In the genomic region with DNA sequence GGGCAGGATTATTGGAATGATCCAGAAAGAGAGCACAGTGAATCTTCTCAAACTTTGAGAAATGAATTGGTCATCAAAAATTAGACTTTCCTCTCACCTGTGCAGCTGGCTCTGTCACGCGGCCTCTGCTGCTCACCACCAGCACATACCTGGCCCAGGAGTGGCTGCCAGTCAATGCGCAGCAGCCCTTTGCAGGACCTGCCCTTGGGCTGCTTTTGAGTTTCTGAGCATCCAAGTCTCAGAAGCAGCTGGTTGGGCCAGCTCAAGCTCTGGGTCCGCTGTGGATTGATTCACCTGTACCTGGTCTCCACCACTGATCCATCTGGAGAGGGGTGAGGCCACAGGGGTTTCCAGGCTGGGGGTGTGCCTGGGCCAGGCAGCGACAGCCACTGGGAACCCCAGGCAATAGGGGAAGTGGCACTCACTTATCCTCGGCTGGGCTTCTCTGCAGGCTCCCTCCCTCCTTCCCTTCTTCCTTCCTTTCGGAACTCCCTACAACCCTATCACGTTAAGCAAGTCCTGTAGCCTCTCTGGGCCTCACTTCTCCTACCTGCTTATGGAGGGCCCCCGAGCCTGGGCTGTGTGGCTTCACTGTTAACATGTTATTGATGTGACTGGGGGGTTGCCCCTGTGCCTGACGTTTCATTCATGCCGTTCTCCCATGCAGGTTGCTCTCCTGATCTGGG, we compare ENCODE assay signal across 20 cellular contexts. TPM values are rescaled to one million over a fixed set of nuclear protein-coding genes. Genes with fewer than 3 reads are reported as not detected.
DNase-seq lines count a peak whose midpoint lies in the region; ATAC-seq, FAIRE-seq and TF ChIP-seq lines count a peak whose summit lies in the region.
"Had no signal": no experiment of that assay in that cellular context is flagged by ENCODE, and none has a peak within 500 bp of the region (broad histone marks: within the 10 kb centered on the region; RNA-seq: fewer than 3 reads in every experiment).

No MANE protein-coding gene starts in this region.

- H3K9me3 ChIP-seq in Peyer's patch (no peaks in the 10 kb centered on the region), pancreas (no peaks in the 10 kb centered on the region)
- H3K9me3 ChIP-seq: adrenal gland, esophagus muscularis mucosa, left lung had no signal

- no peak for FAIRE-seq in pancreas (lab: Jason Lieb, UNC)
- FAIRE-seq: TTC549 had no signal

- intact Hi-C loops in left colon (cut with DNase I, micrococcal nuclease) = no loop called here
- intact Hi-C loops in pancreas (cut with DNase I) = loop anchor here in 1 of 3 donors (10.0 kb wide), 1 partner anchor 45 kb away; no protein-coding TSS in a partner anchor

- DNase-seq in CMK (ENCODE audit: low read depth) = peak; percentile 54
- no peak for DNase-seq in Peyer's patch
- DNase-seq in left colon = peak; percentile 39 to 44
- peak in 1 of 6 donors; percentile 49 for DNase-seq in pancreas
- DNase-seq in DMS 273 (lab: John Stamatoyannopoulos, UW; ENCODE audit: unreplicated experiment) = no peak
- DNase-seq in NCI-H1436 treated with DMSO at 0.1 percent for 48 hours (lab: John Stamatoyannopoulos, UW) = no peak
- DNase-seq in RPMI8226 = no peak
- no peak for DNase-seq in SK-N-DZ (ENCODE audit: low spot score)
- DNase-seq: activated CD4-positive, alpha-beta T cell treated with anti-CD3 and anti-CD28 coated beads for 48 hours; activated gamma-delta T cell; adrenal gland; CD4-positive, CD25-positive, alpha-beta regulatory T cell; dorsolateral prefrontal cortex; KG1; NCI-H1048; NCI-H2081; NCI-H510A had no signal

- H3K36me3 ChIP-seq in Peyer's patch (peaks cover 0 to 6% (median 0%) of the 10 kb centered on the region in 3 donors), pancreas (peaks cover 0 to 5% (median 0%) of the 10 kb centered on the region in 3 donors)
- H3K36me3 ChIP-seq: adrenal gland, left lung had no signal

- WGBS in pancreas, 2 donors = 35 to 40% methylated on average over 9 to 11 of the region's 11 CpGs

- peaks cover 0 to 67% (median 0%) of the 10 kb centered on the region in 4 donors for H3K4me1 ChIP-seq in Peyer's patch
- H3K4me1 ChIP-seq in pancreas = peaks cover 48 to 65% (median 51%) of the 10 kb centered on the region in 3 donors
- H3K4me1 ChIP-seq: left lung had no signal

- ATAC-seq in left colon = peak; percentile 27
- peak; percentile 15 to 43 (median 30) for ATAC-seq in pancreas

- no peak for TF ChIP-seq POLR2A in Peyer's patch (IDR thresholded peaks at IDR 0.05)

- H3K27me3 ChIP-seq in Peyer's patch = no peaks in the 10 kb centered on the region
- no peaks in the 10 kb centered on the region for H3K27me3 ChIP-seq in pancreas
- H3K27me3 ChIP-seq: adrenal gland, dorsolateral prefrontal cortex, esophagus muscularis mucosa, left lung had no signal

- TF ChIP-seq CTCF in Peyer's patch (IDR thresholded peaks at IDR 0.05) (no peak), pancreas (IDR thresholded peaks at IDR 0.05) (no peak)

- peak overlapping the region in 3 of 4 donors; percentile 50 to 85 (median 82) for H3K27ac ChIP-seq in Peyer's patch
- H3K27ac ChIP-seq in pancreas = peak overlapping the region; percentile 53 to 78 (median 68)

- H3K4me3 ChIP-seq in Peyer's patch (no peak overlapping the region), pancreas (peak overlapping the region in 2 of 4 donors; percentile 6)
- H3K4me3 ChIP-seq: adrenal gland, dorsolateral prefrontal cortex, esophagus muscularis mucosa, left lung had no signal

RNA-seq across cellular contexts. Expression of a gene that starts 48.1 kb away (rescaled TPM):
- 10 to 100 TPM; 16.5 to 32.8 (median 26.4) TPM for total RNA-seq in Peyer's patch
- total RNA-seq in left colon = 10 to 100 TPM; 26.0 to 41.8 TPM
- total RNA-seq in pancreas = 10 to 100 TPM; 61.6 to 99.7 (median 64.0) TPM
- polyA plus RNA-seq in pancreas = 10 to 100 TPM; 20.5 to 22.1 TPM
- polyA plus RNA-seq in SK-N-DZ (2014; cell fraction: cytosol; rRNA removed) = 13.6 TPM in 2 replicates
- polyA plus RNA-seq in SK-N-DZ (2014; cell fraction: nucleus; rRNA removed) = 6.2 and 8.6 TPM in 2 replicates
- polyA plus RNA-seq: CD4-positive, CD25-positive, alpha-beta regulatory T cell had no signal

Comparison
In these comparisons a context has a peak if more than half of its experiments do, and no peak if none do; other contexts are left out.
1. DNase-seq: peak in CMK (single experiment) and left colon (2 of 2); none in Peyer's patch (0 of 3), DMS 273 (single experiment), NCI-H1436 treated with DMSO at 0.1 percent for 48 hours (single experiment), RPMI8226 (single experiment) and SK-N-DZ (single experiment).